In the genomic region with DNA sequence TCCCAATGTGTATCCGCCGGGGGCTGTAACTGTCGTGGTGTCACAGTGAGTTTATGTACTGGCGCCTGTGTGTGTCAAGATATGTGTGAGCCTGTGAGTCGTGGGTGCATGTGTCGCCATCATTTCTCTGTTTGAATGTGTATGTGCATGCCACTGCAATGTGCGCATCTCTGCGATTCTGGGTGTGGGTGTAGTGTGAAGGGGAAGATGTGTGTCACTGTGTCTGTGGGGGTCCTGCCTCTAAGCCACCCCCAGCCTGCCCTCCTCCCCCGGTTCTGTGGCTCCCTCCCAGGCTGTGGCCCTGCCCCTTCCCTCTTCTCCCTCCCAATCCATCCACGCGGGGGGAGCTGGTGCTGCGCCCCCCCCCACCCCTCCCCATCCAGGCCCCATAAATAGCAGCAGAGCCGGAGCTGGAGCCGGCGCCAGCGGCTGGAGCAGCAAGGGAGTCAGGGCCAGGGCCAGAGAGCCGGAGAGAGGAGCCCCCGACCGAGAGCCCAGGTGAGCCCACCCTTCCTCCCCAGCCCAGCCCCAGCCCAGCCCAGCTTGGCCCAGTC, we compare ENCODE assay signal across 13 cellular contexts. TPM values are rescaled to one million over a fixed set of nuclear protein-coding genes. Genes with fewer than 3 reads are reported as not detected.
DNase-seq lines count a peak whose midpoint lies in the region; ATAC-seq, FAIRE-seq and TF ChIP-seq lines count a peak whose summit lies in the region.
"Had no signal": no experiment of that assay in that cellular context is flagged by ENCODE, and none has a peak within 500 bp of the region (broad histone marks: within the 10 kb centered on the region; RNA-seq: fewer than 3 reads in every experiment).

A gene (plus strand): TSS at position 419 of the 554 bp plus-strand sequence. CDS start 1,375 bp downstream, outside the sequence.

- no peaks in the 10 kb centered on the region for H3K27me3 ChIP-seq in body of pancreas

- intact Hi-C loops in body of pancreas (cut with DNase I) = no loop called here

- H3K4me3 ChIP-seq in NB4 (ENCODE audit: low read depth, low read length) (no peak within 1 kb of the TSS), body of pancreas (no peak within 1 kb of the TSS)
- H3K4me3 ChIP-seq: suprapubic skin had no signal

- H3K4me1 ChIP-seq in body of pancreas = peaks cover 26% of the 10 kb centered on the region

- peaks cover 28% of the 10 kb centered on the region for H3K27me3 Mint-ChIP-seq in chondrocyte (ENCODE audit: low read depth)

- H3K27ac ChIP-seq in body of pancreas = no peak within 1 kb of the TSS
- H3K27ac ChIP-seq: suprapubic skin had no signal

- DNase-seq in D721Med (ENCODE audit: insufficient read length, low spot score) = peak; percentile 37
- DNase-seq in NB4 (ENCODE audit: low read depth) = peak; percentile 32
- DNase-seq in chondrocyte (ENCODE audit: low spot score) = peak; percentile 62
- peak; percentile 26 for DNase-seq in stimulated activated CD4-positive, alpha-beta T cell treated with anti-CD3 and anti-CD28 coated beads, Interleukin-12 subunit alpha, Interleukin-12 subunit beta, amount 100 ng/mL, for 4 hours
- no peak for DNase-seq in COLO668 (lab: John Stamatoyannopoulos, UW; ENCODE audit: unreplicated experiment)
- no peak for DNase-seq in NCI-H2171 treated with DMSO at 0.1 percent for 48 hours (lab: John Stamatoyannopoulos, UW)
- DNase-seq in body of pancreas = no peak
- DNase-seq: CD4-positive, alpha-beta memory T cell; foreskin fibroblast; NCI-H524 treated with DMSO at 0.1 percent for 48 hours had no signal

- no peaks in the 10 kb centered on the region for H3K4me1 Mint-ChIP-seq in chondrocyte (ENCODE audit: low read depth)

- no peak within 1 kb of the TSS for H3K27ac Mint-ChIP-seq in chondrocyte (ENCODE audit: unreplicated experiment)
- H3K27ac Mint-ChIP-seq: CD4-positive, alpha-beta memory T cell had no signal

- FAIRE-seq in D721Med (lab: Jason Lieb, UNC) = no peak

- no peaks in the 10 kb centered on the region for H3K9me3 ChIP-seq in body of pancreas
- H3K9me3 ChIP-seq: suprapubic skin had no signal

- 79 to 85% methylated on average over 8 to 19 of the region's 19 CpGs for WGBS in body of pancreas, 2 donors

- ATAC-seq in body of pancreas = no peak

- H3K36me3 Mint-ChIP-seq in chondrocyte (ENCODE audit: low read depth) = no peaks in the 10 kb centered on the region
- H3K36me3 Mint-ChIP-seq: CD4-positive, alpha-beta memory T cell had no signal

- no peak within 1 kb of the TSS for H3K4me3 Mint-ChIP-seq in chondrocyte (ENCODE audit: unreplicated experiment)
- H3K4me3 Mint-ChIP-seq: CD4-positive, alpha-beta memory T cell had no signal

- H3K9me3 Mint-ChIP-seq in chondrocyte (ENCODE audit: low read depth) = no peaks in the 10 kb centered on the region
- H3K9me3 Mint-ChIP-seq: CD4-positive, alpha-beta memory T cell had no signal

- TF ChIP-seq POLR2A in NB4 (IDR thresholded peaks at IDR 0.05; ENCODE audit: extremely low read depth, insufficient read length) (no peak), body of pancreas (IDR thresholded peaks at IDR 0.05) (no peak)

- no peak for TF ChIP-seq CTCF in D721Med (IDR thresholded peaks at IDR 0.05; ENCODE audit: insufficient read depth, missing control alignments)
- TF ChIP-seq CTCF in NB4 (IDR thresholded peaks at IDR 0.05; ENCODE audit: low read depth, low read length) = no peak
- TF ChIP-seq CTCF in chondrocyte (IDR thresholded peaks at IDR 0.05) = no peak
- TF ChIP-seq CTCF in body of pancreas (IDR thresholded peaks at IDR 0.05) = no peak

- H3K36me3 ChIP-seq in body of pancreas (replicated peaks in 1 of 2; ENCODE audit: insufficient read depth in 1 of 2, low read depth in 2 of 2) = no peaks in the 10 kb centered on the region
- H3K36me3 ChIP-seq: suprapubic skin had no signal

RNA-seq across cellular contexts. Expression of the gene that starts here (rescaled TPM):
- total RNA-seq in chondrocyte (not detected in 3 replicates), body of pancreas (not detected)
- total RNA-seq: CD4-positive, alpha-beta memory T cell; mononuclear cell; renal cortical epithelial cell; suprapubic skin had no signal

Comparison
In these comparisons a context has a peak if more than half of its experiments do, and no peak if none do; other contexts are left out.
1. Peak in DNase-seq in chondrocyte; RNA of the gene not detected or under 1 TPM.
2. DNase-seq: peak in D721Med (single experiment), NB4 (single experiment) and stimulated activated CD4-positive, alpha-beta T cell treated with anti-CD3 and anti-CD28 coated beads, Interleukin-12 subunit alpha, Interleukin-12 subunit beta, amount 100 ng/mL, for 4 hours (single experiment); none in COLO668 (single experiment), NCI-H2171 treated with DMSO at 0.1 percent for 48 hours (single experiment) and body of pancreas (0 of 4).